30 cellular contexts compared by ENCODE assay signal in the genomic region with DNA sequence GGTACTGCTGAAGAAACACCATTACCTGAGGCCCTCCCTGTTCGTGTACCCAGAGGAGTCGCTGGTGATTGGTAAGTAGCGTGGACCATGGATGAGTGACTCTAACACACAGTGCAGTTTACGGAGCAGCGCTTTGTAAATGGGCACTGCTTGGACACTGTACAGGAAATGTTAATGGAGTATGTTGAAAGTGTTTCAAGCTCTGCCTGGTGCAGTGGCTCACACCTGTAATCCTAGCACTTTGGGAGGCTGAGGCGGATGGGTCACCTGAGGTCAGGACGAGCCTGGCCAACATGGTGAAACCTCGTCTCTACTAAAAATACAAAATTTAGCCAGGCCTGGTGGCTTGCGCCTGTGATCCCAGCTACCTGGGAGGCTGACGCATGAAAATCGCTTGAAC. TPM values are rescaled to one million over a fixed set of nuclear protein-coding genes. Genes with fewer than 3 reads are reported as not detected.
"Had no signal": no experiment of that assay in that cellular context is flagged by ENCODE, and none has a peak within 500 bp of the region (broad histone marks: within the 10 kb centered on the region; RNA-seq: fewer than 3 reads in every experiment).

No MANE protein-coding gene starts in this region.

- DNase-seq: hypothalamus; immature natural killer cell; kidney; left ventricle myocardium inferior; mesendoderm; naive B cell; natural killer cell; nephron progenitor cell; occipital lobe; stimulated activated CD4-positive, alpha-beta T cell treated with anti-CD3 and anti-CD28 coated beads, Interleukin-1b, Interleukin-23, amount 100 ng/mL, for 48 hours; stimulated activated CD4-positive, alpha-beta T cell treated with anti-CD3 and anti-CD28 coated beads, Interleukin-2, amount 100 ng/mL, for 48 hours; stimulated activated CD4-positive, alpha-beta T cell treated with anti-CD3 and anti-CD28 coated beads, Interleukin-4, amount 100 ng/mL, for 4 hours; stimulated activated CD8-positive, alpha-beta memory T cell treated with anti-CD3 and anti-CD28 coated beads, Interleukin-4, amount 100 ng/mL, for 48 hours; stimulated activated naive CD4-positive, alpha-beta T cell treated with Interleukin-2 at 50 U/mL for 16 hours; stimulated activated naive CD8-positive, alpha-beta T cell treated with anti-CD3 and anti-CD28 coated beads, Interleukin-15, amount 100 ng/mL, for 72 hours; substantia nigra; thyroid gland; transverse colon; upper lobe of right lung had no signal

- H3K4me1 ChIP-seq: neural progenitor cell, parathyroid adenoma, right atrium auricular region, thyroid gland, transverse colon, upper lobe of right lung had no signal

- H3K27me3 Mint-ChIP-seq: naive B cell; stimulated activated memory B cell treated with anti-CD40 and anti-IgM and Interleukin-4, amounts not matched to agents 10 μg/mL and 1 μg/mL and 100 μg/mL, for 72 hours; stimulated activated naive CD8-positive, alpha-beta T cell treated with anti-CD3 and anti-CD28 coated beads, Interleukin-15, amount 100 ng/mL, for 72 hours had no signal

- H3K9me3 Mint-ChIP-seq: immature natural killer cell; mesothelial cell of epicardium; naive B cell; natural killer cell; nephron progenitor cell; neural progenitor cell; stimulated activated memory B cell treated with anti-CD40 and anti-IgM and Interleukin-4, amounts not matched to agents 10 μg/mL and 1 μg/mL and 100 μg/mL, for 72 hours; stimulated activated naive CD8-positive, alpha-beta T cell treated with anti-CD3 and anti-CD28 coated beads, Interleukin-15, amount 100 ng/mL, for 72 hours had no signal

- H3K4me3 Mint-ChIP-seq: immature natural killer cell; mesothelial cell of epicardium; naive B cell; natural killer cell; nephron progenitor cell; neural progenitor cell; stimulated activated memory B cell treated with anti-CD40 and anti-IgM and Interleukin-4, amounts not matched to agents 10 μg/mL and 1 μg/mL and 100 μg/mL, for 72 hours; stimulated activated naive CD8-positive, alpha-beta T cell treated with anti-CD3 and anti-CD28 coated beads, Interleukin-15, amount 100 ng/mL, for 72 hours had no signal

- H3K27ac ChIP-seq: left ventricle myocardium inferior, neural progenitor cell, neutrophil, parathyroid adenoma, right atrium auricular region, right lobe of liver, thyroid gland, transverse colon, upper lobe of right lung had no signal

- H3K27ac Mint-ChIP-seq: immature natural killer cell; mesothelial cell of epicardium; natural killer cell; nephron progenitor cell; neural progenitor cell; stimulated activated memory B cell treated with anti-CD40 and anti-IgM and Interleukin-4, amounts not matched to agents 10 μg/mL and 1 μg/mL and 100 μg/mL, for 72 hours had no signal

- H3K9me3 ChIP-seq: left ventricle myocardium inferior, neutrophil, right atrium auricular region, right lobe of liver, thyroid gland, transverse colon, upper lobe of right lung had no signal

- H3K27me3 ChIP-seq: neural progenitor cell, neutrophil, right atrium auricular region, right lobe of liver, thyroid gland, transverse colon, upper lobe of right lung had no signal

- H3K4me1 Mint-ChIP-seq: immature natural killer cell, mesothelial cell of epicardium, natural killer cell, nephron progenitor cell, neural progenitor cell had no signal

- H3K4me3 ChIP-seq: left ventricle myocardium inferior, lung, neural progenitor cell, right atrium auricular region, right lobe of liver, smooth muscle cell, thyroid gland, transverse colon, upper lobe of right lung had no signal

- ATAC-seq: natural killer cell; right lobe of liver; stimulated activated memory B cell treated with anti-CD40 and anti-IgM and Interleukin-4, amounts not matched to agents 10 μg/mL and 1 μg/mL and 100 μg/mL, for 72 hours; stimulated activated naive CD8-positive, alpha-beta T cell treated with anti-CD3 and anti-CD28 coated beads, Interleukin-15, amount 100 ng/mL, for 72 hours; upper lobe of right lung had no signal

RNA-seq across cellular contexts. Expression of gene MEI1, which starts 48.5 kb away (rescaled TPM):
- total RNA-seq: osteocyte, temporal lobe had no signal
